23 cellular contexts compared by ENCODE assay signal in the genomic region with DNA sequence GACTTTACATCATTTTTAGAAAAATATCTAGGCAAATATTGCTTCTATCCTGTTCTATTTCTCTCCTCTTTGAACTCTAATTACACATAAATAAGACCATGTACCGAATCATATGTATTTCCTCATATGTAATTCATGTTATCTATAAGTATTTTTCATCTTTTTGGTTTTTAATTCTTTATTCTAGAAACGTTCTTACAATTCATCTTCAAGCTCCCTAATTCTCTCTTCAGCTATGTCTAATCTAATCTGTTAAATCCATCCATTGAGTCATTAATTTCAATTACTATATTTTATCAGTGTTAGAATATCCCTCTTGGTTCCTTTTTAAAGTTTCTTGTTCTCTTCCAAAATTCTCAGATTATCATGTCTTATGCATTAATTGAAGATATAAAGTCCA.
DNase-seq lines count a peak whose midpoint lies in the region; ATAC-seq, FAIRE-seq and TF ChIP-seq lines count a peak whose summit lies in the region.
"Had no signal": no experiment of that assay in that cellular context is flagged by ENCODE, and none has a peak within 500 bp of the region (broad histone marks: within the 10 kb centered on the region; RNA-seq: fewer than 3 reads in every experiment).

No MANE protein-coding gene starts in this region.

- H3K27ac ChIP-seq in astrocyte (ENCODE audit: low read depth, low read length) = no peak overlapping the region
- H3K27ac ChIP-seq in endodermal cell (ENCODE audit: low read depth, low read length) = no peak overlapping the region
- H3K27ac ChIP-seq: A549; BLaER1 treated with 17β-estradiol and CSF1 and Interleukin-3, amounts not matched to agents 10 nM and 100 nM; C4-2B had no signal

- no peaks in the 10 kb centered on the region for H3K4me1 ChIP-seq in astrocyte (ENCODE audit: insufficient read depth, low read length)
- peaks cover 4% of the 10 kb centered on the region for H3K4me1 ChIP-seq in endodermal cell (ENCODE audit: control insufficient read depth, insufficient read depth, low read length)
- H3K4me1 ChIP-seq: A549; BLaER1 treated with 17β-estradiol and CSF1 and Interleukin-3, amounts not matched to agents 10 nM and 100 nM; Caco-2 had no signal

- H3K4me1 Mint-ChIP-seq in astrocyte (ENCODE audit: low read depth, unreplicated experiment) (peaks cover 2% of the 10 kb centered on the region), endodermal cell (peaks cover 3% of the 10 kb centered on the region), mesothelial cell of epicardium (peaks cover 3% of the 10 kb centered on the region)
- H3K4me1 Mint-ChIP-seq: B cell had no signal

- no peaks in the 10 kb centered on the region for H3K9me3 ChIP-seq in astrocyte (ENCODE audit: insufficient read depth, low read depth, low read length)
- H3K9me3 ChIP-seq in endodermal cell (ENCODE audit: control insufficient read depth, low read length) = peaks cover 17% of the 10 kb centered on the region
- H3K9me3 ChIP-seq: A549, Caco-2 had no signal

- ATAC-seq in HG03571 (IDR thresholded peaks at IDR 0.05; ENCODE audit: unreplicated experiment) = no peak
- ATAC-seq: A549; CD8-positive, alpha-beta T cell had no signal

- no peak for TF ChIP-seq CTCF in D721Med (IDR thresholded peaks at IDR 0.05; ENCODE audit: insufficient read depth, missing control alignments)
- no peak for TF ChIP-seq CTCF in astrocyte (IDR thresholded peaks at IDR 0.05; ENCODE audit: insufficient read depth, low read depth, low read length)
- TF ChIP-seq CTCF in endodermal cell (conservative IDR thresholded peaks at IDR 0.05) = no peak
- TF ChIP-seq CTCF in mesothelial cell of epicardium (IDR thresholded peaks at IDR 0.05; ENCODE audit: unreplicated experiment) = no peak

- DNase-seq in D721Med (ENCODE audit: insufficient read length, low spot score) = no peak
- DNase-seq in RCC 7860 (ENCODE audit: low spot score) = no peak
- no peak for DNase-seq in astrocyte (ENCODE audit: low read depth)
- no peak for DNase-seq in endodermal cell
- no peak for DNase-seq in mesothelial cell of epicardium (ENCODE audit: low spot score in 2 of 2, unreplicated experiment in 2 of 2)
- DNase-seq in NCI-H510A treated with DMSO at 0.1 percent for 48 hours (lab: John Stamatoyannopoulos, UW) = no peak
- DNase-seq: 8988T; AML-193; Caco-2; Calu3; CD4-positive, alpha-beta T cell; CD8-positive, alpha-beta T cell; DMS 273 treated with DMSO at 0.1 percent for 48 hours; DMS79 treated with DMSO at 0.1 percent for 48 hours; GF-D8 had no signal

- H3K4me2 ChIP-seq in astrocyte (ENCODE audit: low read length) = no peak overlapping the region
- H3K4me2 ChIP-seq: A549; BLaER1 treated with 17β-estradiol and CSF1 and Interleukin-3, amounts not matched to agents 10 nM and 100 nM had no signal

- H3K4me3 ChIP-seq in astrocyte (ENCODE audit: insufficient read depth, low read depth, low read length) (no peak overlapping the region), endodermal cell (ENCODE audit: low read length) (peak overlapping the region; percentile 53)
- H3K4me3 ChIP-seq: A549; BLaER1 treated with 17β-estradiol and CSF1 and Interleukin-3, amounts not matched to agents 10 nM and 100 nM had no signal

- H3K36me3 Mint-ChIP-seq in astrocyte (ENCODE audit: low read depth, unreplicated experiment) (no peaks in the 10 kb centered on the region), endodermal cell (ENCODE audit: low read depth) (no peaks in the 10 kb centered on the region), mesothelial cell of epicardium (no peaks in the 10 kb centered on the region)
- H3K36me3 Mint-ChIP-seq: CD8-positive, alpha-beta T cell had no signal

- H3K27me3 ChIP-seq in astrocyte (ENCODE audit: insufficient read depth, low read length) = no peaks in the 10 kb centered on the region
- no peaks in the 10 kb centered on the region for H3K27me3 ChIP-seq in endodermal cell (ENCODE audit: control insufficient read depth, insufficient read depth, low read length, poor library complexity, severe bottlenecking)
- H3K27me3 ChIP-seq: BLaER1 treated with 17β-estradiol and CSF1 and Interleukin-3, amounts not matched to agents 10 nM and 100 nM had no signal

- H3K27me3 Mint-ChIP-seq in astrocyte (ENCODE audit: low read depth, unreplicated experiment) = peaks cover 5% of the 10 kb centered on the region
- H3K27me3 Mint-ChIP-seq in endodermal cell (ENCODE audit: insufficient read depth) = no peaks in the 10 kb centered on the region
- H3K27me3 Mint-ChIP-seq in mesothelial cell of epicardium (ENCODE audit: low read depth) = no peaks in the 10 kb centered on the region
- H3K27me3 Mint-ChIP-seq: B cell; CD4-positive, alpha-beta T cell had no signal

- no peaks in the 10 kb centered on the region for H3K36me3 ChIP-seq in astrocyte (ENCODE audit: insufficient read depth, low read length)
- H3K36me3 ChIP-seq in endodermal cell (ENCODE audit: control insufficient read depth, insufficient read depth, low read length) = no peaks in the 10 kb centered on the region
- H3K36me3 ChIP-seq: BLaER1 treated with 17β-estradiol and CSF1 and Interleukin-3, amounts not matched to agents 10 nM and 100 nM had no signal

- H3K9ac ChIP-seq in astrocyte (ENCODE audit: low read length) (no peak overlapping the region), endodermal cell (ENCODE audit: extremely low read depth, low read length, poor library complexity, severe bottlenecking) (no peak overlapping the region)
- H3K9ac ChIP-seq: BLaER1 treated with 17β-estradiol and CSF1 and Interleukin-3, amounts not matched to agents 10 nM and 100 nM had no signal

- H3K79me2 ChIP-seq in astrocyte (ENCODE audit: insufficient read depth, low read length) = no peaks in the 10 kb centered on the region

- no peak overlapping the region for H2AFZ ChIP-seq in astrocyte (ENCODE audit: low read depth, low read length)

- FAIRE-seq in D721Med (lab: Jason Lieb, UNC) (peak; percentile 46), RCC 7860 (lab: Jason Lieb, UNC) (peak; percentile 12), astrocyte (lab: Jason Lieb, UNC) (peak; percentile 9)
- FAIRE-seq: A549, G401.6, GM12891, GM19239 had no signal

- H3K4me3 Mint-ChIP-seq in astrocyte (ENCODE audit: unreplicated experiment) = no peak overlapping the region
- H3K4me3 Mint-ChIP-seq in endodermal cell = no peak overlapping the region
- no peak overlapping the region for H3K4me3 Mint-ChIP-seq in mesothelial cell of epicardium
- H3K4me3 Mint-ChIP-seq: B cell; CD4-positive, alpha-beta T cell; CD8-positive, alpha-beta T cell had no signal

- H4K20me1 ChIP-seq in astrocyte (ENCODE audit: insufficient read depth, low read length) = no peaks in the 10 kb centered on the region
- H4K20me1 ChIP-seq: BLaER1 treated with 17β-estradiol and CSF1 and Interleukin-3, amounts not matched to agents 10 nM and 100 nM had no signal

- H3K27ac Mint-ChIP-seq in astrocyte (ENCODE audit: unreplicated experiment) = no peak overlapping the region
- no peak overlapping the region for H3K27ac Mint-ChIP-seq in endodermal cell
- no peak overlapping the region for H3K27ac Mint-ChIP-seq in mesothelial cell of epicardium
- H3K27ac Mint-ChIP-seq: B cell; CD4-positive, alpha-beta T cell; CD8-positive, alpha-beta T cell had no signal

- no peaks in the 10 kb centered on the region for H3K9me3 Mint-ChIP-seq in astrocyte (ENCODE audit: unreplicated experiment)
- peaks cover 16% of the 10 kb centered on the region for H3K9me3 Mint-ChIP-seq in endodermal cell
- peaks cover 18% of the 10 kb centered on the region for H3K9me3 Mint-ChIP-seq in mesothelial cell of epicardium

- WGBS in endodermal cell (ENCODE audit: insufficient coverage in 1 of 2, insufficient read length in 1 of 2), 2 experiments = 94% methylated on average over 2 of the region's 2 CpGs; no CpG with 5 or more reads in 1 of the 2 experiments
